In the genomic region with DNA sequence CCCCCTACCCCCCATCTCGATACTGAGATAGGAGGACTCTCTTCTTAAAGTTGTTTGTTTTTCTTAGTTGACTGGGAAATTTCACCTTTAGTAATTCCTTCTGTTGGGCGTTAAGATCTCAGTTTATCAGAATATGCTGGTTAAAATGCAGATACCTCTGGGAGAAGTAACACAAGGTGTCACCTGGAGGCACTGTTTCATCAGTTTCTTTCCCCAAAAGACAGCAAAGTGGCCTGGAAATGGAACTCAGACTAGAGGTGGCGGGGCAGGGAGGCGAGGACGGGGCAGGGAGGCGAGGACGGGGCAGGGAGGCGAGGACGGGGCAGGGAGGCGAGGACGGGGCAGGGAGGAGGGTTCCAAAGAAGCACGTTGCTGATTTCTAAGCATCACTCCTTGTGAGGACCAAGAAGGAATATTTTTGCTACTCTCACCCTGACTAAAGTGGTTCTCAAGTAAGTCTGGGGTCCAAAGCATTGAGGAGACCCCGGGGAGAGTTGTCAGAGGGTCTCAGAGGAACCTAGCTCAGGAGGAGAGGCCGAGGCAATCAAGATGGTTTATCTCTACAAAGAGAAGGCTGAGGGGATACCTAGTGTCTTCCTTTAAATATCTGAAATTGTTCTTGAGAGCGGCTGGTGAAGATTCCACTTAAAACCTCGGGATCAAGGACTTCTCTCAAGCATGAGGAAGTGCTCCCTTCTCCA, we compare ENCODE assay signal across 21 cellular contexts.
A peak's percentile ranks its signal among the peaks of the same experiment; 100 is the strongest.
DNase-seq lines count a peak whose midpoint lies in the region; ATAC-seq and TF ChIP-seq lines count a peak whose summit lies in the region.
"Had no signal": no experiment of that assay in that cellular context is flagged by ENCODE, and none has a peak within 500 bp of the region (broad histone marks: within the 10 kb centered on the region; RNA-seq: fewer than 3 reads in every experiment).

No MANE protein-coding gene starts in this region.

- TF ChIP-seq EP300 in SK-N-SH (IDR thresholded peaks at IDR 0.05; ENCODE audit: borderline replicate concordance in 1 of 2, low read depth in 1 of 2, low read length in 1 of 2): no peak

- DNase-seq in SK-N-SH: peak; percentile 4
- peak; percentile 5 for DNase-seq in D341Med (ENCODE audit: low spot score)
- DNase-seq in chondrocyte (ENCODE audit: low spot score): peak; percentile 18
- no peak for DNase-seq in neural progenitor cell (ENCODE audit: low spot score)
- DNase-seq: 8988T, C1 segment of cervical spinal cord, GOT3, MG63, NCI-H1105, NCI-H187, NCI-H2171, NCI-H446 treated with DMSO at 0.1 percent for 48 hours, NCI-H748 treated with DMSO at 0.1 percent for 48 hours, SHP77 had no signal

- H3K9me3 ChIP-seq in SK-N-SH (no peaks in the 10 kb centered on the region), neural progenitor cell (ENCODE audit: low read depth) (no peaks in the 10 kb centered on the region)
- H3K9me3 ChIP-seq: MG63 had no signal

- H3K27ac ChIP-seq in SK-N-SH (ENCODE audit: low read depth in 2 of 2, low read length in 1 of 2): no peak overlapping the region
- H3K27ac ChIP-seq in neural progenitor cell: no peak overlapping the region
- H3K27ac ChIP-seq: KMS-11 had no signal

- H3K4me3 ChIP-seq in SK-N-SH (ENCODE audit: low read depth in 2 of 2, low read length in 1 of 2): no peak overlapping the region
- no peak overlapping the region for H3K4me3 ChIP-seq in neural progenitor cell
- H3K4me3 ChIP-seq: GM12878, MG63 had no signal

- 32% methylated on average over 14 of the region's 16 CpGs for WGBS in SK-N-SH (ENCODE audit: low lambda C conversion rate)

- H3K79me2 ChIP-seq in SK-N-SH (ENCODE audit: insufficient read depth) (no peaks in the 10 kb centered on the region), neural progenitor cell (ENCODE audit: low read depth) (no peaks in the 10 kb centered on the region)

- H4K20me1 ChIP-seq in SK-N-SH (ENCODE audit: insufficient read depth) (no peaks in the 10 kb centered on the region), neural progenitor cell (ENCODE audit: low read depth) (no peaks in the 10 kb centered on the region)

- H2AFZ ChIP-seq in SK-N-SH (ENCODE audit: low read depth) (no peak overlapping the region), neural progenitor cell (replicated peaks) (no peak overlapping the region)

- H3K4me1 Mint-ChIP-seq in chondrocyte (ENCODE audit: low read depth) (peaks cover 8% of the 10 kb centered on the region), neural progenitor cell (peaks cover 24% of the 10 kb centered on the region)

- H3K4me2 ChIP-seq in SK-N-SH: no peak overlapping the region
- no peak overlapping the region for H3K4me2 ChIP-seq in neural progenitor cell
- H3K4me2 ChIP-seq: KMS-11 had no signal

- ATAC-seq in SK-N-SH treated with all-trans-retinoic acid at 6 μM for 48 hours (no peak), GM19023 (IDR thresholded peaks at IDR 0.05; ENCODE audit: unreplicated experiment) (no peak), HG03378 (IDR thresholded peaks at IDR 0.05; ENCODE audit: unreplicated experiment) (no peak), GM18870 (IDR thresholded peaks at IDR 0.05; ENCODE audit: unreplicated experiment) (no peak)
- ATAC-seq: GM12878, Panc1 had no signal

- H3K9ac ChIP-seq in SK-N-SH (no peak overlapping the region), neural progenitor cell (no peak overlapping the region)
- H3K9ac ChIP-seq: KMS-11 had no signal

- 0 out of 2 replicates have a peak, but pooled peaks have one; percentile 4 for TF ChIP-seq RAD21 in SK-N-SH (IDR thresholded peaks at IDR 0.05; ENCODE audit: low read length)

- H3F3A ChIP-seq in SK-N-SH (replicated peaks; ENCODE audit: insufficient read depth): no peaks in the 10 kb centered on the region
- no peaks in the 10 kb centered on the region for H3F3A ChIP-seq in neural progenitor cell (ENCODE audit: low read depth)

- TF ChIP-seq CTCF in SK-N-SH (IDR thresholded peaks at IDR 0.05) (no peak), chondrocyte (IDR thresholded peaks at IDR 0.05) (no peak), neural progenitor cell (IDR thresholded peaks at IDR 0.05) (peak; percentile 21)

- H3K36me3 Mint-ChIP-seq in chondrocyte (ENCODE audit: low read depth) (no peaks in the 10 kb centered on the region), neural progenitor cell (no peaks in the 10 kb centered on the region)

- peaks cover 10% of the 10 kb centered on the region for H3K27me3 Mint-ChIP-seq in chondrocyte (ENCODE audit: low read depth)
- H3K27me3 Mint-ChIP-seq in neural progenitor cell (ENCODE audit: insufficient read depth, low read depth): peaks cover 5% of the 10 kb centered on the region

- CTCF ChIA-PET in SK-N-SH (lab: Yijun Ruan, JAX): interaction anchor here (2.3 kb wide), 1 partner anchor 20 kb away, joined by 7 read pairs; no protein-coding TSS in a partner anchor

- H3K27ac Mint-ChIP-seq in chondrocyte (ENCODE audit: unreplicated experiment) (no peak overlapping the region), neural progenitor cell (no peak overlapping the region)

- POLR2A ChIA-PET in SK-N-SH (lab: Yijun Ruan, JAX): no interaction called here

- H3K27me3 ChIP-seq in SK-N-SH (ENCODE audit: insufficient read depth) (no peaks in the 10 kb centered on the region), neural progenitor cell (no peaks in the 10 kb centered on the region)
- H3K27me3 ChIP-seq: MG63 had no signal

- no peaks in the 10 kb centered on the region for H3K36me3 ChIP-seq in SK-N-SH (replicated peaks in 1 of 2; ENCODE audit: control insufficient read depth in 1 of 2, insufficient read depth in 2 of 2, low read length in 1 of 2)
- no peaks in the 10 kb centered on the region for H3K36me3 ChIP-seq in neural progenitor cell
- H3K36me3 ChIP-seq: MG63 had no signal

- no peaks in the 10 kb centered on the region for H3K9me2 ChIP-seq in SK-N-SH

- H3K4me3 Mint-ChIP-seq in chondrocyte (ENCODE audit: unreplicated experiment): no peak overlapping the region
- no peak overlapping the region for H3K4me3 Mint-ChIP-seq in neural progenitor cell

- H3K4me1 ChIP-seq in SK-N-SH (ENCODE audit: control insufficient read depth in 1 of 2, insufficient read depth in 2 of 2, low read depth in 1 of 2, low read length in 1 of 2) (peaks cover 0 to 25% of the 10 kb centered on the region in 2 experiments; a peak in 1 of 4 replicates), neural progenitor cell (no peaks in the 10 kb centered on the region)

- no peaks in the 10 kb centered on the region for H3K9me3 Mint-ChIP-seq in chondrocyte (ENCODE audit: low read depth)
- peaks cover 3% of the 10 kb centered on the region for H3K9me3 Mint-ChIP-seq in neural progenitor cell

TF ChIP-seq in SK-N-SH, 30 proteins besides CTCF, POLR2A, EP300 and RAD21 (continues in another document):
- TF ChIP-seq TEAD4 (IDR thresholded peaks at IDR 0.05; ENCODE audit: borderline replicate concordance, insufficient read depth) (no peak), EZH2phosphoT487 (IDR thresholded peaks at IDR 0.05; ENCODE audit: borderline replicate concordance, low read depth) (no peak), TAF1 (IDR thresholded peaks at IDR 0.05; ENCODE audit: borderline replicate concordance, low read depth, low read length) (no peak), JUND (IDR thresholded peaks at IDR 0.05) (no peak)

TF ChIP-seq in SK-N-SH treated with all-trans-retinoic acid at 6 μM for 48 hours, 23 proteins besides CTCF, POLR2A, EP300 and RAD21 (continues in another document):
- TF ChIP-seq OSR1 (CRISPR knock-in tag; IDR thresholded peaks at IDR 0.05): no peak
- no peak for TF ChIP-seq TOX (CRISPR knock-in tag; IDR thresholded peaks at IDR 0.05; ENCODE audit: borderline replicate concordance)
- TF ChIP-seq CREB5 (CRISPR knock-in tag; IDR thresholded peaks at IDR 0.05; ENCODE audit: low read depth): no peak
- no peak for TF ChIP-seq PPARA (CRISPR knock-in tag; IDR thresholded peaks at IDR 0.05; ENCODE audit: borderline replicate concordance)
- TF ChIP-seq, protein P1, sequence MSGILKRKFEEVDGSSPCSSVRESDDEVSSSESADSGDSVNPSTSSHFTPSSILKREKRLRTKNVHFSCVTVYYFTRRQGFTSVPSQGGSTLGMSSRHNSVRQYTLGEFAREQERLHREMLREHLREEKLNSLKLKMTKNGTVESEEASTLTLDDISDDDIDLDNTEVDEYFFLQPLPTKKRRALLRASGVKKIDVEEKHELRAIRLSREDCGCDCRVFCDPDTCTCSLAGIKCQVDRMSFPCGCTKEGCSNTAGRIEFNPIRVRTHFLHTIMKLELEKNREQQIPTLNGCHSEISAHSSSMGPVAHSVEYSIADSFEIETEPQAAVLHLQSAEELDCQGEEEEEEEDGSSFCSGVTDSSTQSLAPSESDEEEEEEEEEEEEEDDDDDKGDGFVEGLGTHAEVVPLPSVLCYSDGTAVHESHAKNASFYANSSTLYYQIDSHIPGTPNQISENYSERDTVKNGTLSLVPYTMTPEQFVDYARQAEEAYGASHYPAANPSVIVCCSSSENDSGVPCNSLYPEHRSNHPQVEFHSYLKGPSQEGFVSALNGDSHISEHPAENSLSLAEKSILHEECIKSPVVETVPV (CRISPR knock-in tag; IDR thresholded peaks at IDR 0.05): no peak
- no peak for TF ChIP-seq PATZ1 (CRISPR knock-in tag; IDR thresholded peaks at IDR 0.05; ENCODE audit: borderline replicate concordance)
- TF ChIP-seq RARB (CRISPR knock-in tag; IDR thresholded peaks at IDR 0.05): no peak
- no peak for TF ChIP-seq ZNF565 (CRISPR knock-in tag; conservative IDR thresholded peaks at IDR 0.05; ENCODE audit: low read depth)
